19 cellular contexts compared by ENCODE assay signal in the genomic region with DNA sequence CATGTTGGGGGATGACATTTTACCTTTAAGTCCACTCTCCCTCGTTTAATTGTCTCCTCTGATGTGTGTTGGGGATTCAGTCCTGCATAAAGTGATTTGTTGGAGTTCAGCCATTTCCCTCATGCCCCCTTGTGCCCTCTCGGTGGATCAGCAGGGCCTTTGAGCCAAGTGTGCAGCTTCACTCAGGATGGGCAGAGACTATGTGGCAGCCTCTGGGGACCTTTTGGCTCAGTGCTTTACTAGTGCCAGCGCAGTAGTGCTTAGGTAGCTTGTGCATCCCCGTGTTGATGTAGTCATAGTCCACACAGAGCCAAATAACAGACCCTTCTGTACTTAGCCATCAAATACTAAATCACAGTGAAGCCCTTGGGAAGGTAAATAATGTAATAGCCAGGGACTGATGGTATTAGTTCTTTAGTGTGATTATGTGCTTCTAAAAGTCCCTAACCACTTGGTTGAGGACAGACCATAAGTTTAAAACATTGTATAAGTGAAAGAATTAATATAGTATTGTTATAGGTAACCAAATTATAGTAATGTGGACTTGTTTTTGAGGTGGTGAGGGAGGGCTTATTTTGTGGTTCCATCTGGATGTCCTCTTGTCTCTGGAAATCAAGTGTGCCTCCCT. TPM values are rescaled to one million over a fixed set of nuclear protein-coding genes. Genes with fewer than 3 reads are reported as not detected.
DNase-seq lines count a peak whose midpoint lies in the region; ATAC-seq, FAIRE-seq and TF ChIP-seq lines count a peak whose summit lies in the region.
"Had no signal": no experiment of that assay in that cellular context is flagged by ENCODE, and none has a peak within 500 bp of the region (broad histone marks: within the 10 kb centered on the region; RNA-seq: fewer than 3 reads in every experiment).

No MANE protein-coding gene starts in this region.

- H3K9ac ChIP-seq in mammary epithelial cell (ENCODE audit: insufficient read depth, low read length) (no peak overlapping the region), GM12878 (ENCODE audit: control insufficient read depth, insufficient read depth, low read length) (no peak overlapping the region)

- no peaks in the 10 kb centered on the region for H3K27me3 Mint-ChIP-seq in type B pancreatic cell

- peaks cover 30% of the 10 kb centered on the region for H3K36me3 ChIP-seq in mammary epithelial cell (ENCODE audit: insufficient read depth, low read length)
- H3K36me3 ChIP-seq in breast epithelium = peaks cover 3% of the 10 kb centered on the region
- peaks cover 15 to 51% of the 10 kb centered on the region in 2 experiments for H3K36me3 ChIP-seq in GM12878 (ENCODE audit: control insufficient read depth in 2 of 2, insufficient read depth in 2 of 2, low read length in 1 of 2)

- H4K20me1 ChIP-seq in mammary epithelial cell (ENCODE audit: insufficient read depth, low read length) (peaks cover 3% of the 10 kb centered on the region), GM12878 (ENCODE audit: control insufficient read depth, insufficient read depth) (no peaks in the 10 kb centered on the region)

- no peaks in the 10 kb centered on the region for H3K9me3 Mint-ChIP-seq in type B pancreatic cell

- ATAC-seq in GM12878 (peak; percentile 73), GM19035 (IDR thresholded peaks at IDR 0.05; ENCODE audit: unreplicated experiment) (no peak)
- ATAC-seq: pancreas had no signal

- dilution Hi-C loops in mammary epithelial cell (cut with HindIII; ENCODE audit: low sequenced_read_pairs) = no loop called here

- WGBS in mammary epithelial cell (ENCODE audit: low coverage, missing lambda C conversion rate) = 55% methylated on average over 4 of the region's 4 CpGs
- 75% methylated on average over 4 of the region's 4 CpGs for WGBS in GM12878 (ENCODE audit: insufficient coverage, insufficient replicate concordance, low lambda C conversion rate, missing lambda C conversion rate)

- H3K79me2 ChIP-seq in mammary epithelial cell (ENCODE audit: insufficient read depth, low read length) (peaks cover 74% of the 10 kb centered on the region), GM12878 (ENCODE audit: control insufficient read depth, insufficient read depth, low read length) (peaks cover 44% of the 10 kb centered on the region)

- H3K4me2 ChIP-seq in mammary epithelial cell (ENCODE audit: insufficient read depth, low read depth, low read length) = no peak overlapping the region
- H3K4me2 ChIP-seq in GM12878 (ENCODE audit: control insufficient read depth, insufficient read depth) = no peak overlapping the region

- RAD21 ChIA-PET in GM12878 (lab: Charles Lee; ENCODE audit: unreplicated experiment) = no interaction called here

- SMC1A ChIA-PET in GM12878 (lab: Charles Lee; ENCODE audit: uncharacterized antibody, unreplicated experiment) = interaction anchor here (1.4 to 1.7 kb wide), 2 partner anchors 8 to 9 kb away, joined by 3 to 9 read pairs; no protein-coding TSS in a partner anchor

- no peaks in the 10 kb centered on the region for H3K9me3 ChIP-seq in mammary epithelial cell (replicated peaks; ENCODE audit: insufficient read depth, low read length)
- no peaks in the 10 kb centered on the region for H3K9me3 ChIP-seq in breast epithelium
- H3K9me3 ChIP-seq in GM12878 (replicated peaks; ENCODE audit: control insufficient read depth, insufficient read depth, low read length) = no peaks in the 10 kb centered on the region
- H3K9me3 ChIP-seq: MG63, pancreas, Peyer's patch had no signal

- H3K27ac Mint-ChIP-seq in type B pancreatic cell = no peak overlapping the region

- in situ Hi-C loops in mammary epithelial cell (cut with MboI; ENCODE audit: low sequenced_read_pairs in 2 of 2) (no loop called here), GM12878 (cut with MboI) (no loop called here)

- no peak overlapping the region for H2AFZ ChIP-seq in mammary epithelial cell (ENCODE audit: low read depth, low read length)
- no peak overlapping the region for H2AFZ ChIP-seq in GM12878 (ENCODE audit: control insufficient read depth, low read depth, low read length)

- CTCF ChIA-PET in mammary epithelial cell (lab: Charles Lee; ENCODE audit: low non-redundant PET) = interaction anchor here (0.7 kb wide), 1 partner anchor 1310 kb away, joined by 3 read pairs; no protein-coding TSS in a partner anchor
- CTCF ChIA-PET in GM12878 (lab: Yijun Ruan, JAX) = interaction anchor here (1.7 kb wide), 1 partner anchor 12 kb away, joined by 4 read pairs; the partner anchor contains the start of gene BUB3

- peaks cover 24% of the 10 kb centered on the region for H3K36me3 Mint-ChIP-seq in type B pancreatic cell

- FAIRE-seq in GM12878 (lab: Jason Lieb, UNC) = peak; percentile 47
- FAIRE-seq: islet of Langerhans, pancreas had no signal

- TF ChIP-seq POLR2A in breast epithelium (IDR thresholded peaks at IDR 0.05) (no peak), GM12878 (IDR thresholded peaks at IDR 0.05; ENCODE audit: low read depth, low read length) (peak; percentile 54)

- no peaks in the 10 kb centered on the region for H3K4me1 Mint-ChIP-seq in type B pancreatic cell (ENCODE audit: unreplicated experiment)

- POLR2A ChIA-PET in GM12878 (lab: Charles Lee) = interaction anchor here (0.9 kb wide), 1 partner anchor 13 kb away, joined by 3 read pairs; no protein-coding TSS in a partner anchor

- H3K27ac ChIP-seq in mammary epithelial cell (ENCODE audit: insufficient read depth, low read depth, low read length) = no peak overlapping the region
- H3K27ac ChIP-seq in breast epithelium = no peak overlapping the region
- no peak overlapping the region for H3K27ac ChIP-seq in GM12878 (ENCODE audit: control insufficient read depth, insufficient read depth)
- H3K27ac ChIP-seq: epithelial cell of prostate, pancreas, Peyer's patch had no signal

- no peaks in the 10 kb centered on the region for H3K4me1 ChIP-seq in mammary epithelial cell (ENCODE audit: insufficient read depth, low read length)
- H3K4me1 ChIP-seq in breast epithelium = no peaks in the 10 kb centered on the region
- H3K4me1 ChIP-seq in GM12878 (ENCODE audit: control insufficient read depth, insufficient read depth, low read length) = peaks cover 4% of the 10 kb centered on the region; the same call in 1 of the 2 replicates
- H3K4me1 ChIP-seq: pancreas, Peyer's patch had no signal

- peak; percentile 4 to 5 for TF ChIP-seq CTCF in mammary epithelial cell (conservative IDR thresholded peaks at IDR 0.05 in 1 of 2, IDR thresholded peaks at IDR 0.05 in 1 of 2; ENCODE audit: extremely low read depth in 1 of 2, insufficient read depth in 1 of 2, low read depth in 1 of 2, low read length in 2 of 2)
- TF ChIP-seq CTCF in breast epithelium (IDR thresholded peaks at IDR 0.05) = no peak
- no peak for TF ChIP-seq CTCF in GM12878 (IDR thresholded peaks at IDR 0.05 in 2 of 3, conservative IDR thresholded peaks at IDR 0.05 in 1 of 3; ENCODE audit: control insufficient read depth in 2 of 3, extremely low read depth in 1 of 3, insufficient read depth in 1 of 3, low read depth in 3 of 3, low read length in 3 of 3)
- peak; percentile 29 for TF ChIP-seq CTCF in type B pancreatic cell (conservative IDR thresholded peaks at IDR 0.05)

- no peak for DNase-seq in mammary epithelial cell
- DNase-seq in breast epithelium (ENCODE audit: low spot score in 2 of 2) = no peak
- peak; percentile 65 for DNase-seq in NCI-H1092 treated with DMSO at 0.1 percent for 48 hours (lab: John Stamatoyannopoulos, UW)
- DNase-seq in GM12878 (ENCODE audit: low read depth, low spot score) = no peak
- DNase-seq in type B pancreatic cell (ENCODE audit: extremely low spot score, unreplicated experiment) = no peak
- no peak for DNase-seq in NCI-H2081 treated with DMSO at 0.1 percent for 48 hours (lab: John Stamatoyannopoulos, UW)
- DNase-seq in stimulated activated CD4-positive, alpha-beta T cell treated with anti-CD3 and anti-CD28 coated beads, Interleukin-4, amount 100 ng/mL, for 1 hour = no peak
- DNase-seq: activated CD4-positive, alpha-beta T cell treated with anti-CD3 and anti-CD28 coated beads for 1 hour; activated T-cell treated with anti-CD3 and anti-CD28 coated beads, Interleukin-2, amount 50 U/mL, for 1 hour; DMS153; MG63; NCI-H345; pancreas; Peyer's patch; T-helper 1 cell had no signal

- BruUV-seq in mammary epithelial cell (replicated peaks; lab: Mats Ljungman, UMichigan) (no TSS peak), GM12878 (replicated peaks; lab: Mats Ljungman, UMichigan) (no TSS peak)

- H3K27me3 ChIP-seq in mammary epithelial cell (ENCODE audit: insufficient read depth, low read length) (no peaks in the 10 kb centered on the region), breast epithelium (no peaks in the 10 kb centered on the region), GM12878 (replicated peaks in 1 of 2; ENCODE audit: control insufficient read depth in 2 of 2, insufficient read depth in 2 of 2, low read length in 1 of 2) (no peaks in the 10 kb centered on the region)
- H3K27me3 ChIP-seq: MG63, pancreas, Peyer's patch had no signal

- no peak for TF ChIP-seq EP300 in GM12878 (IDR thresholded peaks at IDR 0.05; ENCODE audit: borderline replicate concordance in 1 of 2, control insufficient read depth in 1 of 2, low read depth in 2 of 2, low read length in 2 of 2)

- no peak overlapping the region for H3K4me3 Mint-ChIP-seq in type B pancreatic cell

- no peak for TF ChIP-seq RAD21 in GM12878 (IDR thresholded peaks at IDR 0.05; ENCODE audit: insufficient read depth, low read depth, low read length)

- no peak overlapping the region for H3K4me3 ChIP-seq in mammary epithelial cell (replicated peaks in 1 of 3; ENCODE audit: insufficient read depth in 1 of 3, low read depth in 2 of 3, low read length in 3 of 3)
- H3K4me3 ChIP-seq in breast epithelium = no peak overlapping the region
- no peak overlapping the region for H3K4me3 ChIP-seq in GM12878
- H3K4me3 ChIP-seq: MG63, pancreas, Peyer's patch had no signal

- intact Hi-C loops in mammary epithelial cell (cut with micrococcal nuclease) = no loop called here
- intact Hi-C loops in breast epithelium (cut with DNase I; ENCODE audit: low total_unique reads) = no loop called here
- intact Hi-C loops in GM12878 (cut with micrococcal nuclease; ENCODE audit: unreplicated experiment) = no loop called here

RNA-seq across cellular contexts. Expression of gene BUB3, which starts 11.4 kb away (rescaled TPM):
- 100 to 1,000 TPM; 137 to 158 TPM for total RNA-seq in mammary epithelial cell
- polyA plus RNA-seq in mammary epithelial cell = 237 TPM
- polyA minus RNA-seq in mammary epithelial cell = 253 TPM
- total RNA-seq in breast epithelium = 100 to 1,000 TPM in 1 of 3 donors, 10 to 100 TPM in 2; 96.4 to 100 (median 98.1) TPM
- 259 and 269 TPM in 2 replicates for total RNA-seq in GM12878 (2013; cell fraction: nucleolus; rRNA removed)
- total RNA-seq in GM12878 (2014; rRNA removed) = 471 and 555 TPM in 2 replicates
- total RNA-seq in GM12878 (2014; rRNA removed; fragmentation: Illumina TruSeq; extraction: Trizol) = 248 and 262 TPM in 2 replicates
- 252 and 260 TPM in 2 replicates for total RNA-seq in GM12878 (2021)
- 91.1 TPM for polyA plus RNA-seq in GM12878 (2011; ENCODE audit: low read depth)
- polyA plus RNA-seq in GM12878 (2011; rRNA removed) = 312 and 334 TPM in 2 replicates
- polyA plus RNA-seq in GM12878 (2011; cell fraction: cytosol; rRNA removed) = 276 and 371 TPM in 2 replicates
- 512 and 524 TPM in 2 replicates for polyA plus RNA-seq in GM12878 (2011; cell fraction: nucleus; rRNA removed)
- polyA plus RNA-seq in GM12878 (2012) = 164 and 233 TPM in 2 replicates
- 228 and 312 TPM in 2 replicates for polyA plus RNA-seq in GM12878 (2014; fragmentation: Illumina TruSeq; extraction: Trizol)
- polyA plus RNA-seq in GM12878 (2014; fragmentation: Nextera tagmentation; extraction: Ambion mirVana) = 1,000 to 10,000 TPM in 1 of 2 experiments, 100 to 1,000 TPM in 1; 648 to 1,126 TPM
- 395 and 513 TPM in 2 replicates for polyA plus RNA-seq in GM12878 (2014; rRNA removed)
- polyA plus RNA-seq in GM12878 (2016; fragmentation: Nextera tagmentation; extraction: Ambion mirVana) = 100 to 1,000 TPM; 487 to 530 TPM
- 402 and 493 TPM in 2 replicates for polyA minus RNA-seq in GM12878 (2011; rRNA and poly(A)+ RNA removed)
- polyA minus RNA-seq in GM12878 (2011; cell fraction: cytosol; rRNA and poly(A)+ RNA removed) = 129 and 154 TPM in 2 replicates
- 259 and 337 TPM in 2 replicates for polyA minus RNA-seq in GM12878 (2011; cell fraction: nucleus; rRNA and poly(A)+ RNA removed)
- 74.2 and 124 TPM in 2 replicates for total RNA-seq in type B pancreatic cell (ENCODE audit: low replicate concordance)

RNA-seq across cellular contexts. Expression of gene HMX2, which starts 17.6 kb away (rescaled TPM):
- total RNA-seq in mammary epithelial cell (not detected), breast epithelium (not detected), GM12878 (2014; rRNA removed) (12.0 and 16.8 TPM in 2 replicates), GM12878 (2014; rRNA removed; fragmentation: Illumina TruSeq; extraction: Trizol) (3.1 and 4.5 TPM in 2 replicates), GM12878 (2021) (19.8 and 22.0 TPM in 2 replicates), type B pancreatic cell (ENCODE audit: low replicate concordance) (0.19 TPM in 1 of 2 replicates, not detected in the other)
- polyA plus RNA-seq in mammary epithelial cell (not detected), GM12878 (2011; rRNA removed) (not detected in 2 replicates), GM12878 (2014; fragmentation: Illumina TruSeq; extraction: Trizol) (2.8 and 2.9 TPM in 2 replicates), GM12878 (2014; fragmentation: Nextera tagmentation; extraction: Ambion mirVana) (1 to 10 TPM; 1.4 to 3.0 TPM), GM12878 (2014; rRNA removed) (23.6 and 26.4 TPM in 2 replicates), GM12878 (2016; fragmentation: Nextera tagmentation; extraction: Ambion mirVana) (10 to 100 TPM; 30.6 to 31.3 TPM)
- polyA minus RNA-seq in mammary epithelial cell = not detected
- 0.86 and 1.1 TPM in 2 replicates for total RNA-seq in GM12878 (2013; cell fraction: nucleolus; rRNA removed)
- 0.47 TPM for polyA plus RNA-seq in GM12878 (2011; ENCODE audit: low read depth)
- polyA plus RNA-seq in GM12878 (2011; cell fraction: cytosol; rRNA removed) = 0.08 and 0.10 TPM in 2 replicates
- polyA plus RNA-seq in GM12878 (2011; cell fraction: nucleus; rRNA removed) = 0.10 and 0.15 TPM in 2 replicates
- 3.6 and 5.8 TPM in 2 replicates for polyA plus RNA-seq in GM12878 (2012)
- 0.15 TPM in 1 of 2 replicates, not detected in the other for polyA minus RNA-seq in GM12878 (2011; rRNA and poly(A)+ RNA removed)
- polyA minus RNA-seq in GM12878 (2011; cell fraction: cytosol; rRNA and poly(A)+ RNA removed) = not detected in 2 replicates
- not detected in 2 replicates for polyA minus RNA-seq in GM12878 (2011; cell fraction: nucleus; rRNA and poly(A)+ RNA removed)
- total RNA-seq: HT-29 had no signal

RNA-seq across cellular contexts. Expression of gene HMX3, which starts 29.8 kb away (rescaled TPM):
- total RNA-seq in mammary epithelial cell = under 1 TPM in 1 of 2 donors, not detected in 1; 0.26 TPM
- not detected for polyA plus RNA-seq in mammary epithelial cell
- polyA minus RNA-seq in mammary epithelial cell = not detected
- not detected for total RNA-seq in breast epithelium
- total RNA-seq in GM12878 (2013; cell fraction: nucleolus; rRNA removed) = 8.9 and 12.1 TPM in 2 replicates
- 29.6 and 32.8 TPM in 2 replicates for total RNA-seq in GM12878 (2014; rRNA removed)
- total RNA-seq in GM12878 (2014; rRNA removed; fragmentation: Illumina TruSeq; extraction: Trizol) = 3.5 and 4.8 TPM in 2 replicates
- total RNA-seq in GM12878 (2021) = 54.6 and 60.5 TPM in 2 replicates
- polyA plus RNA-seq in GM12878 (2011; ENCODE audit: low read depth) = 2.1 TPM
- polyA plus RNA-seq in GM12878 (2011; rRNA removed) = 0.19 and 0.65 TPM in 2 replicates
- polyA plus RNA-seq in GM12878 (2011; cell fraction: cytosol; rRNA removed) = 1.3 and 2.9 TPM in 2 replicates
- polyA plus RNA-seq in GM12878 (2011; cell fraction: nucleus; rRNA removed) = 1.4 and 3.6 TPM in 2 replicates
- 8.8 and 9.0 TPM in 2 replicates for polyA plus RNA-seq in GM12878 (2012)
- 0.27 and 0.63 TPM in 2 replicates for polyA plus RNA-seq in GM12878 (2014; fragmentation: Illumina TruSeq; extraction: Trizol)
- polyA plus RNA-seq in GM12878 (2014; fragmentation: Nextera tagmentation; extraction: Ambion mirVana) = not detected
- 34.3 and 38.6 TPM in 2 replicates for polyA plus RNA-seq in GM12878 (2014; rRNA removed)
- 10 to 100 TPM; 14.0 to 16.6 TPM for polyA plus RNA-seq in GM12878 (2016; fragmentation: Nextera tagmentation; extraction: Ambion mirVana)
- polyA minus RNA-seq in GM12878 (2011; rRNA and poly(A)+ RNA removed) = 0.29 and 1.0 TPM in 2 replicates
- 3.2 and 4.4 TPM in 2 replicates for polyA minus RNA-seq in GM12878 (2011; cell fraction: cytosol; rRNA and poly(A)+ RNA removed)
- 1.3 and 1.7 TPM in 2 replicates for polyA minus RNA-seq in GM12878 (2011; cell fraction: nucleus; rRNA and poly(A)+ RNA removed)
- 0.77 TPM in 1 of 2 replicates, not detected in the other for total RNA-seq in type B pancreatic cell (ENCODE audit: low replicate concordance)
- total RNA-seq: HT-29 had no signal

Comparison
In these comparisons a context has a peak if more than half of its experiments do, and no peak if none do; other contexts are left out.
1. CTCF ChIP-seq: peak in mammary epithelial cell (2 of 2) and type B pancreatic cell (single experiment); none in breast epithelium (0 of 3) and GM12878 (0 of 3).